ENCODE assay signal across 13 cellular contexts in genomic region chr7:4748267-4748666, GRCh38. TPM values are rescaled to one million over a fixed set of nuclear protein-coding genes. Genes with fewer than 3 reads are reported as not detected.
DNase-seq lines count a peak whose midpoint lies in the region; ATAC-seq and TF ChIP-seq lines count a peak whose summit lies in the region.
"Had no signal": no experiment of that assay in that cellular context is flagged by ENCODE, and none has a peak within 500 bp of the region (broad histone marks: within the 10 kb centered on the region; RNA-seq: fewer than 3 reads in every experiment).

No MANE protein-coding gene starts in this region.

- peaks cover 43% of the 10 kb centered on the region for H3K4me1 Mint-ChIP-seq in CD14-positive monocyte

- ATAC-seq in GM18502 (IDR thresholded peaks at IDR 0.05; ENCODE audit: poor library complexity, unreplicated experiment), result no peak
- ATAC-seq: sciatic nerve had no signal

- H3K9me3 ChIP-seq in OCI-LY3 (ENCODE audit: insufficient read depth, low read length) (no peaks in the 10 kb centered on the region), neutrophil (no peaks in the 10 kb centered on the region)
- H3K9me3 ChIP-seq in effector memory CD4-positive, alpha-beta T cell (ENCODE audit: control insufficient read depth, low read length), result no peaks in the 10 kb centered on the region

- H3K79me2 ChIP-seq in OCI-LY3 (ENCODE audit: low read length), result peaks cover 16% of the 10 kb centered on the region

- H3K4me1 ChIP-seq in OCI-LY3 (ENCODE audit: low read length), result peaks cover 15% of the 10 kb centered on the region; the same call in 1 of the 2 replicates
- H3K4me1 ChIP-seq in effector memory CD4-positive, alpha-beta T cell (ENCODE audit: control insufficient read depth, insufficient read depth, low read length, poor library complexity, severe bottlenecking), result peaks cover 36% of the 10 kb centered on the region
- H3K4me1 ChIP-seq in neutrophil (ENCODE audit: control insufficient read depth in 1 of 2, insufficient read depth in 1 of 2, low read depth in 1 of 2, low read length in 1 of 2), result peaks cover 39 to 40% of the 10 kb centered on the region in 2 experiments

- H3K36me3 Mint-ChIP-seq in CD14-positive monocyte, result peaks cover 19 to 51% of the 10 kb centered on the region in 2 donors

- H3K27me3 ChIP-seq in OCI-LY3 (ENCODE audit: low read depth, low read length) (no peaks in the 10 kb centered on the region), neutrophil (no peaks in the 10 kb centered on the region)
- H3K27me3 ChIP-seq in effector memory CD4-positive, alpha-beta T cell (replicated peaks; ENCODE audit: control insufficient read depth, insufficient read depth, low read length, poor library complexity, severe bottlenecking), result no peaks in the 10 kb centered on the region

- DNase-seq in CD14-positive monocyte (ENCODE audit: low spot score) (no peak), inferior parietal cortex (ENCODE audit: extremely low spot score) (no peak), DMS79 treated with DMSO at 0.1 percent for 48 hours (lab: John Stamatoyannopoulos, UW) (no peak)
- DNase-seq in effector memory CD4-positive, alpha-beta T cell, result no peak
- DNase-seq in stimulated activated CD4-positive, alpha-beta T cell treated with anti-CD3 and anti-CD28 coated beads, Interleukin-4, amount 100 ng/mL, for 1 hour, result no peak
- DNase-seq: activated CD8-positive, alpha-beta memory T cell treated with anti-CD3 and anti-CD28 coated beads for 24 hours; GOT3; NCI-H1048; RPMI8226 had no signal

- H3K27ac Mint-ChIP-seq in CD14-positive monocyte, result peak overlapping the region in 6 of 7 donors; percentile 24 to 97 (median 78)

- intact Hi-C loops in CD14-positive monocyte (cut with micrococcal nuclease), result loop anchor here in 1 of 2 donors (5.0 kb wide), 2 partner anchors 36 to 66 kb away; partner anchors contain the start of gene FOXK1

- no peak overlapping the region for H2AFZ ChIP-seq in OCI-LY3 (ENCODE audit: low read depth, low read length)

- peak overlapping the region; percentile 34; the same call in 1 of the 2 replicates for H3K27ac ChIP-seq in OCI-LY3 (ENCODE audit: low read length)
- peak overlapping the region; percentile 35 for H3K27ac ChIP-seq in effector memory CD4-positive, alpha-beta T cell (ENCODE audit: insufficient read depth, low read length, poor library complexity, severe bottlenecking)
- H3K27ac ChIP-seq in neutrophil, result peak overlapping the region; percentile 90

- TF ChIP-seq CTCF in CD14-positive monocyte (IDR thresholded peaks at IDR 0.05) (no peak), OCI-LY3 (IDR thresholded peaks at IDR 0.05; ENCODE audit: low read depth, low read length) (no peak), neutrophil (IDR thresholded peaks at IDR 0.05) (no peak)

- H3K27me3 Mint-ChIP-seq in CD14-positive monocyte (ENCODE audit: low read depth in 3 of 3), result peaks cover 0 to 2% (median 0%) of the 10 kb centered on the region in 3 donors

- no peak overlapping the region for H3K4me3 Mint-ChIP-seq in CD14-positive monocyte

- H3K4me3 ChIP-seq in OCI-LY3 (ENCODE audit: low read length) (no peak overlapping the region), neutrophil (ENCODE audit: low read depth in 1 of 2, low read length in 1 of 2) (no peak overlapping the region)
- H3K4me3 ChIP-seq in effector memory CD4-positive, alpha-beta T cell (ENCODE audit: insufficient read depth, low read depth, low read length, poor library complexity, severe bottlenecking), result no peak overlapping the region

- H3K36me3 ChIP-seq in OCI-LY3 (replicated peaks; ENCODE audit: low read depth, low read length), result peaks cover 3% of the 10 kb centered on the region
- no peaks in the 10 kb centered on the region for H3K36me3 ChIP-seq in effector memory CD4-positive, alpha-beta T cell (ENCODE audit: control insufficient read depth, insufficient read depth, low read length)
- no peaks in the 10 kb centered on the region for H3K36me3 ChIP-seq in neutrophil

- no peak overlapping the region; the same call in 1 of the 2 replicates for H3K4me2 ChIP-seq in OCI-LY3 (ENCODE audit: low read length)

- no peak overlapping the region for H3K9ac ChIP-seq in OCI-LY3 (ENCODE audit: low read length)

- H3K9me3 Mint-ChIP-seq in CD14-positive monocyte, result peaks cover 0 to 3% (median 0%) of the 10 kb centered on the region in 7 donors

- H4K20me1 ChIP-seq in OCI-LY3 (ENCODE audit: insufficient read depth, low read length), result peaks cover 3% of the 10 kb centered on the region; the same call in 1 of the 2 replicates

RNA-seq across cellular contexts. Expression of gene AP5Z1, which starts 27.2 kb away (rescaled TPM):
- 10 to 100 TPM; 30.8 to 33.8 TPM for polyA plus RNA-seq in CD14-positive monocyte

Comparison
In these comparisons a context has a peak if more than half of its experiments do, and no peak if none do; other contexts are left out.
1. H3K27ac ChIP-seq: peak in every context shown above with its lines; median percentile 90 in neutrophil; 35 in effector memory CD4-positive, alpha-beta T cell; 34 in OCI-LY3.